31 cellular contexts compared by ENCODE assay signal in genomic region chr6:147549531-147549930, GRCh38. TPM values are rescaled to one million over a fixed set of nuclear protein-coding genes. Genes with fewer than 3 reads are reported as not detected.
"Had no signal": no experiment of that assay in that cellular context is flagged by ENCODE, and none has a peak within 500 bp of the region (broad histone marks: within the 10 kb centered on the region; RNA-seq: fewer than 3 reads in every experiment).

No MANE protein-coding gene starts in this region.

- DNase-seq: activated CD4-positive, alpha-beta memory T cell treated with anti-CD3 and anti-CD28 coated beads, Interleukin-2, amount 10 ng/mL, durations not matched to agents 7 days and 5 days; activated CD4-positive, alpha-beta T cell treated with anti-CD3 and anti-CD28 coated beads for 1 hour; activated CD4-positive, alpha-beta T cell treated with anti-CD3 and anti-CD28 coated beads, Interleukin-2, amount 10 ng/mL, durations not matched to agents 7 days and 5 days; activated T-cell treated with anti-CD3 and anti-CD28 coated beads, Interleukin-2, amount 50 U/mL, for 4 hours; aorta; body of pancreas; cerebellar nuclear complex; colonic mucosa; effector memory CD4-positive, alpha-beta T cell; erythroblast; head of caudate nucleus; hypothalamus; immature natural killer cell; kidney; left colon; mammary epithelial cell; naive B cell; nephron progenitor cell; ovary; right lobe of liver; stimulated activated CD4-positive, alpha-beta T cell treated with anti-CD3 and anti-CD28 coated beads, Interleukin-4, amount 100 ng/mL, for 24 hours; T-helper 2 cell; trophoblast cell had no signal

- H3K27ac ChIP-seq: body of pancreas, cardiac muscle cell, colonic mucosa, gastroesophageal sphincter, neutrophil, ovary, right lobe of liver, skin epidermis, thoracic aorta had no signal

- FAIRE-seq: kidney, urothelium cell line had no signal

- H3K9me3 ChIP-seq: body of pancreas, colonic mucosa, gastroesophageal sphincter, neutrophil, ovary, right lobe of liver, thoracic aorta had no signal

- H3K4me3 ChIP-seq: body of pancreas, cardiac muscle cell, colonic mucosa, gastroesophageal sphincter, ovary, right lobe of liver, skin epidermis, thoracic aorta had no signal

- ATAC-seq: activated T-cell treated with anti-CD3 and anti-CD28 coated beads, Interleukin-2, amount 50 U/mL, for 4 hours; activated T-helper 17 cell treated with anti-CD3 and anti-CD28 coated beads, Interleukin-2, amount 50 U/mL, for 72 hours; body of pancreas; gastroesophageal sphincter; left colon; stimulated activated effector memory CD8-positive, alpha-beta T cell treated with anti-CD3 and anti-CD28 coated beads, Interleukin-12 subunit alpha, Interleukin-12 subunit beta, amount 100 ng/mL, for 72 hours had no signal

- H3K4me1 ChIP-seq: body of pancreas, colonic mucosa, right lobe of liver had no signal

RNA-seq across cellular contexts. Expression of gene SAMD5, which starts 41.0 kb away (rescaled TPM):
- polyA plus RNA-seq: immature natural killer cell had no signal
